In genomic region chrY:13343307-13343946, GRCh38 we compare ENCODE assay signal across 8 cellular contexts.
DNase-seq lines count a peak whose midpoint lies in the region; ATAC-seq and TF ChIP-seq lines count a peak whose summit lies in the region.

No MANE protein-coding gene starts in this region.

- H3K27ac ChIP-seq in uterus = no peak overlapping the region

- no peak for TF ChIP-seq POLR2A in uterus (IDR thresholded peaks at IDR 0.05)

- peak overlapping the region; percentile 73 for H3K27ac Mint-ChIP-seq in activated T-helper 1 cell treated with anti-CD3 and anti-CD28 coated beads, Interleukin-12 subunit alpha, Interleukin-12 subunit beta, Interleukin-2, Interleukin-4 antibody, amounts not matched to agents 30 ng/mL and 10 ng/mL and 1 ng/mL, durations not matched to agents 14 hours and 24 hours and 36 hours

- no peak for TF ChIP-seq CTCF in uterus (IDR thresholded peaks at IDR 0.05)

- no peaks in the 10 kb centered on the region for H3K9me3 Mint-ChIP-seq in activated T-helper 1 cell treated with anti-CD3 and anti-CD28 coated beads, Interleukin-12 subunit alpha, Interleukin-12 subunit beta, Interleukin-2, Interleukin-4 antibody, amounts not matched to agents 30 ng/mL and 10 ng/mL and 1 ng/mL, durations not matched to agents 14 hours and 24 hours and 36 hours

- H3K27me3 ChIP-seq in uterus = no peaks in the 10 kb centered on the region

- H3K36me3 Mint-ChIP-seq in activated T-helper 1 cell treated with anti-CD3 and anti-CD28 coated beads, Interleukin-12 subunit alpha, Interleukin-12 subunit beta, Interleukin-2, Interleukin-4 antibody, amounts not matched to agents 30 ng/mL and 10 ng/mL and 1 ng/mL, durations not matched to agents 14 hours and 24 hours and 36 hours (ENCODE audit: low read depth) = peaks cover 10% of the 10 kb centered on the region

- no peaks in the 10 kb centered on the region for H3K9me3 ChIP-seq in uterus

- peak; percentile 59 for ATAC-seq in HG03039 (IDR thresholded peaks at IDR 0.05; ENCODE audit: unreplicated experiment)
- ATAC-seq in left lobe of liver = peak; percentile 87
- ATAC-seq in HG03095 (IDR thresholded peaks at IDR 0.05; ENCODE audit: unreplicated experiment) = no peak
- no peak for ATAC-seq in HG03025 (IDR thresholded peaks at IDR 0.05; ENCODE audit: low FRiP score, unreplicated experiment)

- no peak overlapping the region for H3K4me3 ChIP-seq in uterus

- no peak overlapping the region for H3K4me3 Mint-ChIP-seq in activated T-helper 1 cell treated with anti-CD3 and anti-CD28 coated beads, Interleukin-12 subunit alpha, Interleukin-12 subunit beta, Interleukin-2, Interleukin-4 antibody, amounts not matched to agents 30 ng/mL and 10 ng/mL and 1 ng/mL, durations not matched to agents 14 hours and 24 hours and 36 hours

- no peaks in the 10 kb centered on the region for H3K36me3 ChIP-seq in uterus

- H3K4me1 Mint-ChIP-seq in activated T-helper 1 cell treated with anti-CD3 and anti-CD28 coated beads, Interleukin-12 subunit alpha, Interleukin-12 subunit beta, Interleukin-2, Interleukin-4 antibody, amounts not matched to agents 30 ng/mL and 10 ng/mL and 1 ng/mL, durations not matched to agents 14 hours and 24 hours and 36 hours (ENCODE audit: low read depth) = peaks cover 8% of the 10 kb centered on the region

- H3K27me3 Mint-ChIP-seq in activated T-helper 1 cell treated with anti-CD3 and anti-CD28 coated beads, Interleukin-12 subunit alpha, Interleukin-12 subunit beta, Interleukin-2, Interleukin-4 antibody, amounts not matched to agents 30 ng/mL and 10 ng/mL and 1 ng/mL, durations not matched to agents 14 hours and 24 hours and 36 hours (ENCODE audit: insufficient read depth) = no peaks in the 10 kb centered on the region

- H3K4me1 ChIP-seq in uterus = no peaks in the 10 kb centered on the region

- peak; percentile 32 for DNase-seq in Ammon's horn (ENCODE audit: low spot score)
- DNase-seq in activated T-helper 1 cell treated with anti-CD3 and anti-CD28 coated beads, Interleukin-12 subunit alpha, Interleukin-12 subunit beta, Interleukin-2, Interleukin-4 antibody, amounts not matched to agents 30 ng/mL and 10 ng/mL and 1 ng/mL, durations not matched to agents 14 hours and 24 hours and 36 hours (ENCODE audit: low spot score) = peak; percentile 10
- no peak for DNase-seq in left lobe of liver (ENCODE audit: low spot score)
- DNase-seq in SHP77 (lab: John Stamatoyannopoulos, UW) = no peak
- no peak for DNase-seq in uterus

- intact Hi-C loops in activated T-helper 1 cell treated with anti-CD3 and anti-CD28 coated beads, Interleukin-12 subunit alpha, Interleukin-12 subunit beta, Interleukin-2, Interleukin-4 antibody, amounts not matched to agents 30 ng/mL and 10 ng/mL and 1 ng/mL, durations not matched to agents 14 hours and 24 hours and 36 hours (cut with micrococcal nuclease) = loop anchor here (2.0 to 5.0 kb wide), 2 partner anchors 41 to 437 kb away; no protein-coding TSS in a partner anchor
- intact Hi-C loops in uterus (cut with DNase I; ENCODE audit: low total_unique reads) = no loop called here

Comparison
In these comparisons a context has a peak if more than half of its experiments do, and no peak if none do; other contexts are left out.
1. DNase-seq: peak in Ammon's horn (single experiment) and activated T-helper 1 cell treated with anti-CD3 and anti-CD28 coated beads, Interleukin-12 subunit alpha, Interleukin-12 subunit beta, Interleukin-2, Interleukin-4 antibody, amounts not matched to agents 30 ng/mL and 10 ng/mL and 1 ng/mL, durations not matched to agents 14 hours and 24 hours and 36 hours (single experiment); none in left lobe of liver (single experiment), SHP77 (0 of 2) and uterus (0 of 2).
2. ATAC-seq: peak in HG03039 (single experiment) and left lobe of liver (single experiment); none in HG03095 (single experiment) and HG03025 (single experiment).